Comparison of ENCODE assay signal across 9 cellular contexts in the genomic region with DNA sequence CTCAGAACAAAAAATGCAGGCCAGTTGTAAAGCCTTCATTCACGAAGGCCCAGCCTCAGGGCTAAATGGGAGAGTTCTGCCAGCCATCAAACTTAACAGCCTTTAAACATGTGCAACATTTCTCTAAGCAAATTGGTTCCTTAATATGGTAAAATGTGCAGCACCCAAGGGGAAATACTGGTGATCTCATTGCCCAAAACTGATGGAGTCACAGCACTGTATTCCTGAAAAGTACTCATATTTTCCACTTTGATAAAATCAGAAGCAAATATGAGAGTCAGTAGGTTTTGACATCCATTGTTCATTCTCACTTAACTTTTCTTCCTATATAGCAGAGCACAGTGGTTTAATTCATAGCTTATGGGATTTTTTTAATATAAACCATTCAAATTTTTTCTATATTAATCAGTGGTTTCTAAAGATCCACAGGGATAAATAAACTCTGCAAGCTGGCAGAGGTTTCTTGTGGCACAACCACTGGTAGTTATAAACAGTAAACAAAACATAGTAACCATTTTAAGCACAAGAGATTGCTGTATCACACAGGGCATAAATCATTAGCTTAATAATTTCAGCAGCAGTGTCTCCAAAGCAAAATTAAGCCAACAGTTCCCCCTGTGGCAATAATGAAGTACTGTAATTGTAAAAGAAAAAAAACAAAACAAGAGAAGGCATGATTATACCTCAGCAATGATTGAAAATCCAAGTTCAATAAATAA.
DNase-seq lines count a peak whose midpoint lies in the region; ATAC-seq and TF ChIP-seq lines count a peak whose summit lies in the region.
"Had no signal": no experiment of that assay in that cellular context is flagged by ENCODE, and none has a peak within 500 bp of the region (broad histone marks: within the 10 kb centered on the region; RNA-seq: fewer than 3 reads in every experiment).

No MANE protein-coding gene starts in this region.

- peaks cover 6% of the 10 kb centered on the region for H3K36me3 Mint-ChIP-seq in brain
- no peaks in the 10 kb centered on the region for H3K36me3 Mint-ChIP-seq in natural killer cell

- DNase-seq in DMS53 (lab: John Stamatoyannopoulos, UW) (peak; percentile 70), HT1080 (ENCODE audit: low read depth) (peak; percentile 27), lung (ENCODE audit: low spot score) (no peak), natural killer cell (no peak)
- no peak for DNase-seq in activated effector memory CD4-positive, alpha-beta T cell treated with anti-CD3 and anti-CD28 coated beads, Interleukin-2, amount 50 U/mL, for 16 hours
- DNase-seq in stimulated activated CD4-positive, alpha-beta T cell treated with anti-CD3 and anti-CD28 coated beads, Interleukin-2, amount 100 ng/mL, for 48 hours, result no peak

- WGBS in lung, 2 donors, result 70 to 79% methylated on average over 1 of the region's 1 CpG

- H3K27ac ChIP-seq in lung (ENCODE audit: low read depth in 1 of 2, low read length in 1 of 2), result no peak overlapping the region

- peak overlapping the region in 4 of 5 experiments; percentile 17 to 68 (median 41) for H3K27ac Mint-ChIP-seq in brain
- H3K27ac Mint-ChIP-seq in natural killer cell, result no peak overlapping the region

- no peak overlapping the region for H3K4me3 ChIP-seq in lung

- no peaks in the 10 kb centered on the region for H3K27me3 ChIP-seq in lung (ENCODE audit: control insufficient read depth, insufficient read depth)

- no peaks in the 10 kb centered on the region for H3K36me3 ChIP-seq in lung (ENCODE audit: control insufficient read depth in 2 of 2, insufficient read depth in 2 of 2, low read length in 2 of 2)

- H3K4me1 Mint-ChIP-seq in brain, result peaks cover 22% of the 10 kb centered on the region
- H3K4me1 Mint-ChIP-seq in natural killer cell, result no peaks in the 10 kb centered on the region

- TF ChIP-seq CTCF in brain (conservative IDR thresholded peaks at IDR 0.05) (peak; percentile 50 to 56), lung (IDR thresholded peaks at IDR 0.05; ENCODE audit: control extremely low read depth, extremely low read depth) (peak; percentile 26), natural killer cell (IDR thresholded peaks at IDR 0.05) (no peak)

- no peak overlapping the region for H3K4me3 Mint-ChIP-seq in brain
- no peak overlapping the region for H3K4me3 Mint-ChIP-seq in natural killer cell
- H3K4me3 Mint-ChIP-seq: memory B cell had no signal

- no peaks in the 10 kb centered on the region for H3K27me3 Mint-ChIP-seq in brain
- H3K27me3 Mint-ChIP-seq in natural killer cell (ENCODE audit: low read depth in 2 of 2), result no peaks in the 10 kb centered on the region
- H3K27me3 Mint-ChIP-seq: memory B cell had no signal

- intact Hi-C loops in natural killer cell (cut with micrococcal nuclease), result no loop called here

- H3K9me3 Mint-ChIP-seq in brain (peaks cover 0 to 10% (median 8%) of the 10 kb centered on the region in 5 experiments), natural killer cell (peaks cover 7 to 13% of the 10 kb centered on the region in 2 donors)
- H3K9me3 Mint-ChIP-seq: memory B cell had no signal

- peaks cover 0 to 2% of the 10 kb centered on the region in 2 donors for H3K4me1 ChIP-seq in lung (ENCODE audit: control insufficient read depth in 2 of 2, insufficient read depth in 2 of 2, low read length in 2 of 2)

- ATAC-seq in lung (ENCODE audit: insufficient read depth, low FRiP score) (peak; percentile 77), HG02763 (IDR thresholded peaks at IDR 0.05; ENCODE audit: unreplicated experiment) (no peak), natural killer cell (no peak)

- no peaks in the 10 kb centered on the region for H3K9me3 ChIP-seq in lung (ENCODE audit: control insufficient read depth in 2 of 2, insufficient read depth in 1 of 2, low read length in 1 of 2)

Comparison
In these comparisons a context has a peak if more than half of its experiments do, and no peak if none do; other contexts are left out.
1. DNase-seq: peak in DMS53 (single experiment) and HT1080 (single experiment); none in lung (single experiment), activated effector memory CD4-positive, alpha-beta T cell treated with anti-CD3 and anti-CD28 coated beads, Interleukin-2, amount 50 U/mL, for 16 hours (single experiment), natural killer cell (single experiment) and stimulated activated CD4-positive, alpha-beta T cell treated with anti-CD3 and anti-CD28 coated beads, Interleukin-2, amount 100 ng/mL, for 48 hours (0 of 2).
2. H3K27ac Mint-ChIP-seq: peak in brain (4 of 5); none in natural killer cell (0 of 2).